ENCODE assay signal across 1 cellular context in genomic region chr10:28875535-28876208, GRCh38.
TF ChIP-seq lines count a peak whose summit lies in the region.

No MANE protein-coding gene starts in this region.

TF ChIP-seq in A549, 52 proteins besides CTCF, POLR2A, EP300 and RAD21 (continued from another document):
- TF ChIP-seq BCL3 (IDR thresholded peaks at IDR 0.05) (no peak), KDM5A (IDR thresholded peaks at IDR 0.05) (no peak), JUN (IDR thresholded peaks at IDR 0.05) (no peak), ZC3H11A (IDR thresholded peaks at IDR 0.05) (no peak), MAFK (IDR thresholded peaks at IDR 0.05; ENCODE audit: partially characterized antibody) (no peak), NR3C1 (IDR thresholded peaks at IDR 0.05) (no peak), CBX8 (IDR thresholded peaks at IDR 0.05) (no peak), SREBF2 (IDR thresholded peaks at IDR 0.05) (no peak), ZNF302 (CRISPR knock-in tag; IDR thresholded peaks at IDR 0.05) (no peak), GATA3 (IDR thresholded peaks at IDR 0.05; ENCODE audit: borderline replicate concordance) (no peak), HDAC2 (IDR thresholded peaks at IDR 0.05) (no peak), CHD4 (IDR thresholded peaks at IDR 0.05; ENCODE audit: borderline replicate concordance) (no peak), NFE2L2 (conservative IDR thresholded peaks at IDR 0.05; ENCODE audit: low read length) (no peak), HOXB13 (CRISPR knock-in tag; IDR thresholded peaks at IDR 0.05; ENCODE audit: low read depth) (no peak)
- TF ChIP-seq, protein P1, sequence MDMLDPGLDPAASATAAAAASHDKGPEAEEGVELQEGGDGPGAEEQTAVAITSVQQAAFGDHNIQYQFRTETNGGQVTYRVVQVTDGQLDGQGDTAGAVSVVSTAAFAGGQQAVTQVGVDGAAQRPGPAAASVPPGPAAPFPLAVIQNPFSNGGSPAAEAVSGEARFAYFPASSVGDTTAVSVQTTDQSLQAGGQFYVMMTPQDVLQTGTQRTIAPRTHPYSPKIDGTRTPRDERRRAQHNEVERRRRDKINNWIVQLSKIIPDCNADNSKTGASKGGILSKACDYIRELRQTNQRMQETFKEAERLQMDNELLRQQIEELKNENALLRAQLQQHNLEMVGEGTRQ (IDR thresholded peaks at IDR 0.05) = no peak
- TF ChIP-seq, protein P2, sequence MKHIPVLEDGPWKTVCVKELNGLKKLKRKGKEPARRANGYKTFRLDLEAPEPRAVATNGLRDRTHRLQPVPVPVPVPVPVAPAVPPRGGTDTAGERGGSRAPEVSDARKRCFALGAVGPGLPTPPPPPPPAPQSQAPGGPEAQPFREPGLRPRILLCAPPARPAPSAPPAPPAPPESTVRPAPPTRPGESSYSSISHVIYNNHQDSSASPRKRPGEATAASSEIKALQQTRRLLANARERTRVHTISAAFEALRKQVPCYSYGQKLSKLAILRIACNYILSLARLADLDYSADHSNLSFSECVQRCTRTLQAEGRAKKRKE (CRISPR knock-in tag; IDR thresholded peaks at IDR 0.05; ENCODE audit: low read depth) = no peak
